ENCODE assay signal across 9 cellular contexts in the genomic region with DNA sequence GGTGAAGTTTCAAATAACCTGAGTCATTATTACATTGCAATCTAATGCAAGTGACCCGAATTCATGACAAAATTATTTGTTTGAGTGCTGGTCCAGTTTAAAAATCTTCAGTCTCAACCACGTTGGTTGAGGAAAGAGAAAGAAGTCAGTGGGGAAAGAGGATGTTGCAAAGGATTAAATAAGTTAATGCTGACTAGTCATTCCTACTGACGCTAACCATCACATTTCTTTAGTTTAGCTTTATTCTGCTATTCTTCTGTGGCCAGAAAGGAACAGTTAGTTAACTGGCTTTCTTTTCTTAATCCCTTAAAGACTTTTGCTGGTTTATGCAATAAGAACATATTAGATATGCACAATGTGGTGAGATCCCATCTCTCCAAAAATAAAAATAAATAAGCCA.
"Had no signal": no experiment of that assay in that cellular context is flagged by ENCODE, and none has a peak within 500 bp of the region (broad histone marks: within the 10 kb centered on the region; RNA-seq: fewer than 3 reads in every experiment).

No MANE protein-coding gene starts in this region.

- H3K27ac ChIP-seq: GM23248 had no signal

- H3K4me1 ChIP-seq: HAP-1 had no signal

- FAIRE-seq: HTR-8/SVneo had no signal

- H2AFZ ChIP-seq: GM23248 had no signal

- H3K4me3 ChIP-seq: GM23248, HAP-1 had no signal

- H3K9ac ChIP-seq: GM23248 had no signal

- DNase-seq: GM23248, GOT3, H7, HFFc6, Kasumi-1, KG1 had no signal

- ATAC-seq: HCT116 had no signal

- H3K36me3 ChIP-seq: HAP-1 had no signal

- H3K9me3 ChIP-seq: HAP-1 had no signal
